Comparison of ENCODE assay signal across 8 cellular contexts in genomic region chr10:104232613-104233102, GRCh38. TPM values are rescaled to one million over a fixed set of nuclear protein-coding genes. Genes with fewer than 3 reads are reported as not detected.
DNase-seq lines count a peak whose midpoint lies in the region; ATAC-seq and TF ChIP-seq lines count a peak whose summit lies in the region.

No MANE protein-coding gene starts in this region.

- peaks cover 14% of the 10 kb centered on the region for H3K4me1 Mint-ChIP-seq in activated naive CD4-positive, alpha-beta T cell treated with anti-CD3 and anti-CD28 coated beads, Interleukin-2, amount 50 U/mL, for 24 hours
- peaks cover 8% of the 10 kb centered on the region; the same call in 1 of the 2 replicates for H3K4me1 Mint-ChIP-seq in WTC11
- H3K4me1 Mint-ChIP-seq in stimulated activated naive B cell treated with anti-CD40 and anti-IgM and Interleukin-4, amounts not matched to agents 10 μg/mL and 1 μg/mL and 100 μg/mL, for 72 hours = peaks cover 6 to 13% of the 10 kb centered on the region in 2 donors

- POLR2A ChIA-PET in WTC11 (lab: Charles Lee) = interaction anchor here (1.5 kb wide), 1 partner anchor 42 kb away, joined by 6 read pairs; no protein-coding TSS in a partner anchor

- H3K4me1 ChIP-seq in hepatocyte (ENCODE audit: insufficient read depth) = no peaks in the 10 kb centered on the region

- peak overlapping the region; percentile 84 for H2AFZ ChIP-seq in hepatocyte

- H3K27me3 ChIP-seq in hepatocyte = no peaks in the 10 kb centered on the region

- no peaks in the 10 kb centered on the region for H3K79me2 ChIP-seq in hepatocyte

- H3K36me3 ChIP-seq in hepatocyte (replicated peaks; ENCODE audit: insufficient read depth, low read depth) = no peaks in the 10 kb centered on the region

- H3K27ac ChIP-seq in hepatocyte = no peak overlapping the region

- 35% methylated on average over 20 of the region's 20 CpGs for WGBS in hepatocyte (ENCODE audit: low lambda C conversion rate, missing lambda C conversion rate)

- H3K9me3 Mint-ChIP-seq in activated naive CD4-positive, alpha-beta T cell treated with anti-CD3 and anti-CD28 coated beads, Interleukin-2, amount 50 U/mL, for 24 hours = no peaks in the 10 kb centered on the region
- peaks cover 33% of the 10 kb centered on the region for H3K9me3 Mint-ChIP-seq in WTC11
- H3K9me3 Mint-ChIP-seq in stimulated activated naive B cell treated with anti-CD40 and anti-IgM and Interleukin-4, amounts not matched to agents 10 μg/mL and 1 μg/mL and 100 μg/mL, for 72 hours = peaks cover 5 to 9% of the 10 kb centered on the region in 2 donors

- peak; percentile 22 for ATAC-seq in WTC11
- peak; percentile 40 for ATAC-seq in stimulated activated naive B cell treated with anti-CD40 and anti-IgM and Interleukin-4, amounts not matched to agents 10 μg/mL and 1 μg/mL and 100 μg/mL, for 72 hours (replicated peaks)
- no peak for ATAC-seq in HG02840 (IDR thresholded peaks at IDR 0.05; ENCODE audit: low FRiP score, unreplicated experiment)

- peak overlapping the region; percentile 90 for H3K4me3 Mint-ChIP-seq in activated naive CD4-positive, alpha-beta T cell treated with anti-CD3 and anti-CD28 coated beads, Interleukin-2, amount 50 U/mL, for 24 hours
- peak overlapping the region; percentile 84 for H3K4me3 Mint-ChIP-seq in WTC11
- peak overlapping the region; percentile 86 to 88 for H3K4me3 Mint-ChIP-seq in stimulated activated naive B cell treated with anti-CD40 and anti-IgM and Interleukin-4, amounts not matched to agents 10 μg/mL and 1 μg/mL and 100 μg/mL, for 72 hours

- H4K20me1 ChIP-seq in hepatocyte (ENCODE audit: insufficient read depth, poor library complexity, severe bottlenecking) = no peaks in the 10 kb centered on the region

- H3K27ac Mint-ChIP-seq in activated naive CD4-positive, alpha-beta T cell treated with anti-CD3 and anti-CD28 coated beads, Interleukin-2, amount 50 U/mL, for 24 hours = peak overlapping the region; percentile 72
- H3K27ac Mint-ChIP-seq in WTC11 = peak overlapping the region; percentile 76
- peak overlapping the region; percentile 91 for H3K27ac Mint-ChIP-seq in stimulated activated naive B cell treated with anti-CD40 and anti-IgM and Interleukin-4, amounts not matched to agents 10 μg/mL and 1 μg/mL and 100 μg/mL, for 72 hours

- no peaks in the 10 kb centered on the region for H3K9me2 ChIP-seq in hepatocyte (replicated peaks; ENCODE audit: insufficient read depth)

- CTCF ChIA-PET in WTC11 (lab: Charles Lee) = interaction anchor here (1.0 kb wide), 1 partner anchor 21 kb away, joined by 4 read pairs; the partner anchor contains the start of gene GSTO1

- peaks cover 6% of the 10 kb centered on the region for H3K27me3 Mint-ChIP-seq in activated naive CD4-positive, alpha-beta T cell treated with anti-CD3 and anti-CD28 coated beads, Interleukin-2, amount 50 U/mL, for 24 hours
- peaks cover 15% of the 10 kb centered on the region for H3K27me3 Mint-ChIP-seq in WTC11 (ENCODE audit: low read depth)
- peaks cover 28 to 32% of the 10 kb centered on the region in 2 donors for H3K27me3 Mint-ChIP-seq in stimulated activated naive B cell treated with anti-CD40 and anti-IgM and Interleukin-4, amounts not matched to agents 10 μg/mL and 1 μg/mL and 100 μg/mL, for 72 hours

- no peak for TF ChIP-seq CTCF in WTC11 (IDR thresholded peaks at IDR 0.05)
- TF ChIP-seq CTCF in hepatocyte (IDR thresholded peaks at IDR 0.05; ENCODE audit: poor library complexity) = no peak

- no peak for DNase-seq in activated naive CD4-positive, alpha-beta T cell treated with anti-CD3 and anti-CD28 coated beads, Interleukin-2, amount 50 U/mL, for 16 hours
- DNase-seq in WTC11 (ENCODE audit: low spot score) (peak; percentile 18), hepatocyte (ENCODE audit: low spot score) (no peak), NCI-H2107 treated with DMSO at 0.1 percent for 48 hours (lab: John Stamatoyannopoulos, UW; ENCODE audit: unreplicated experiment) (no peak), DMS 273 (lab: John Stamatoyannopoulos, UW; ENCODE audit: unreplicated experiment) (no peak)
- DNase-seq in stimulated activated naive B cell treated with anti-CD40 and anti-IgM and Interleukin-4, amounts not matched to agents 10 μg/mL and 1 μg/mL and 100 μg/mL, for 72 hours = no peak

- no peaks in the 10 kb centered on the region for H3K36me3 Mint-ChIP-seq in activated naive CD4-positive, alpha-beta T cell treated with anti-CD3 and anti-CD28 coated beads, Interleukin-2, amount 50 U/mL, for 24 hours
- peaks cover 16% of the 10 kb centered on the region for H3K36me3 Mint-ChIP-seq in WTC11
- H3K36me3 Mint-ChIP-seq in stimulated activated naive B cell treated with anti-CD40 and anti-IgM and Interleukin-4, amounts not matched to agents 10 μg/mL and 1 μg/mL and 100 μg/mL, for 72 hours = no peaks in the 10 kb centered on the region

- H3K9me3 ChIP-seq in hepatocyte (ENCODE audit: low read depth) = no peaks in the 10 kb centered on the region

- peak overlapping the region; percentile 35 for H3K4me3 ChIP-seq in hepatocyte

- peak overlapping the region; percentile 78 for H3K4me2 ChIP-seq in hepatocyte

TF ChIP-seq in WTC11, 78 proteins besides CTCF, POLR2A, EP300 and RAD21 (continues in another document):
- TF ChIP-seq ZNF232 (CRISPR knock-in tag; IDR thresholded peaks at IDR 0.05) = no peak
- no peak for TF ChIP-seq ZNF423 (CRISPR knock-in tag; IDR thresholded peaks at IDR 0.05)
- no peak for TF ChIP-seq ESRRA (CRISPR knock-in tag; IDR thresholded peaks at IDR 0.05; ENCODE audit: borderline replicate concordance)
- TF ChIP-seq TCF7 (CRISPR knock-in tag; IDR thresholded peaks at IDR 0.05; ENCODE audit: low read depth) = no peak
- TF ChIP-seq HMGA2 (CRISPR knock-in tag; IDR thresholded peaks at IDR 0.05) = no peak
- TF ChIP-seq TEAD1 (CRISPR knock-in tag; IDR thresholded peaks at IDR 0.05) = no peak
- TF ChIP-seq ZNF671 (CRISPR knock-in tag; IDR thresholded peaks at IDR 0.05) = no peak
- TF ChIP-seq ZNF219 (CRISPR knock-in tag; IDR thresholded peaks at IDR 0.05; ENCODE audit: borderline replicate concordance) = no peak
- TF ChIP-seq, protein P1, sequence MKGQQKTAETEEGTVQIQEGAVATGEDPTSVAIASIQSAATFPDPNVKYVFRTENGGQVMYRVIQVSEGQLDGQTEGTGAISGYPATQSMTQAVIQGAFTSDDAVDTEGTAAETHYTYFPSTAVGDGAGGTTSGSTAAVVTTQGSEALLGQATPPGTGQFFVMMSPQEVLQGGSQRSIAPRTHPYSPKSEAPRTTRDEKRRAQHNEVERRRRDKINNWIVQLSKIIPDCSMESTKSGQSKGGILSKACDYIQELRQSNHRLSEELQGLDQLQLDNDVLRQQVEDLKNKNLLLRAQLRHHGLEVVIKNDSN (CRISPR knock-in tag; IDR thresholded peaks at IDR 0.05) = no peak
- TF ChIP-seq, protein P2, sequence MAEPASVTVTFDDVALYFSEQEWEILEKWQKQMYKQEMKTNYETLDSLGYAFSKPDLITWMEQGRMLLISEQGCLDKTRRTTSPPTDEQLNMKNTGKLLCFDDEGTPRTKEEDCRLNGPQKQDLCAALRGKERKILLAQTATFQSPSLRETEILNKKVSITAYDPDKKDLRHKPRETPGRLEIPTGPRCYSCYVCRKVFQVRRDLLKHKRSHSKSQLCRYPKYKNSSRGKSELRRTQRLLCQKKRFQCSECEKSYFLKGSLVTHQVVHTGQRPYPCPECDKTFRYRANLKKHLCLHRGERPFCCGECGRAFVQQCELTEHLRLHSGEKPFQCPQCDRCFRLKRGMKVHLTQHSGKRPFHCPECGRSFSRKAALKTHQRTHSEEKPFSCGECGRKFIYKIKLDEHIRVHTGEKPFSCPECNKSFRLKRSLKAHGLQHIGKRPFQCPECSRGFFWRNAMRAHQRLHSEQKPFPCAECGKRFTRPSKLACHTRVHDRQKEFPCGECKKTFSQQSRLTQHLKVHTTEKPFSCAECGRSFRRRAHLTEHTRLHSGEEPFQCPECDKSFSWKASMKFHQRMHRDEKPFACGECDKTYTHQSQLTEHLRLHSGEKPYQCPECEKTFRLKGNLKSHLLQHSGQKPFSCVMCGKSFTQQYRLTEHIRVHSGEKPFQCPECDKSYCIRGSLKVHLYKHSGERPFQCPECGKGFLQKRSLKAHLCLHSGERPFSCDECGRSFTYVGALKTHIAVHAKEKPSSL (CRISPR knock-in tag; conservative IDR thresholded peaks at IDR 0.05) = no peak
- TF ChIP-seq CBFB (CRISPR knock-in tag; IDR thresholded peaks at IDR 0.05; ENCODE audit: low read depth) = no peak
- TF ChIP-seq NR3C1 (CRISPR knock-in tag; conservative IDR thresholded peaks at IDR 0.05; ENCODE audit: low read depth) = no peak
- TF ChIP-seq ZBTB43 (CRISPR knock-in tag; IDR thresholded peaks at IDR 0.05) = no peak
- no peak for TF ChIP-seq NFATC4 (CRISPR knock-in tag; IDR thresholded peaks at IDR 0.05)
- TF ChIP-seq TP53 (CRISPR knock-in tag; IDR thresholded peaks at IDR 0.05) = no peak
- no peak for TF ChIP-seq CDX4 (CRISPR knock-in tag; IDR thresholded peaks at IDR 0.05; ENCODE audit: borderline replicate concordance)
- TF ChIP-seq TEAD4 (CRISPR knock-in tag; IDR thresholded peaks at IDR 0.05) = no peak
- no peak for TF ChIP-seq ZBTB21 (CRISPR knock-in tag; IDR thresholded peaks at IDR 0.05; ENCODE audit: borderline replicate concordance)

RNA-seq across cellular contexts. Expression of gene CFAP43, which starts 0.5 kb away (rescaled TPM):
- total RNA-seq in WTC11 (2021) (0.42 to 0.69 TPM (median 0.44 TPM) in 3 replicates), hepatocyte (0.83 and 1.6 TPM in 2 replicates)
- polyA plus RNA-seq in hepatocyte = 0.57 and 0.66 TPM in 2 replicates

RNA-seq across cellular contexts. Expression of gene GSTO1, which starts 22.0 kb away (rescaled TPM):
- total RNA-seq in WTC11 (2021) (87.9 to 99.5 TPM (median 99.2 TPM) in 3 replicates), hepatocyte (216 and 220 TPM in 2 replicates)
- polyA plus RNA-seq in hepatocyte = 292 and 328 TPM in 2 replicates

RNA-seq across cellular contexts. Expression of gene GSTO2, which starts 36.3 kb away (rescaled TPM):
- total RNA-seq in WTC11 (2021) (10.7 to 18.7 TPM (median 17.6 TPM) in 3 replicates), hepatocyte (2.5 and 2.7 TPM in 2 replicates)
- polyA plus RNA-seq in hepatocyte = 0.37 and 1.4 TPM in 2 replicates
